8 cellular contexts compared by ENCODE assay signal in the genomic region with DNA sequence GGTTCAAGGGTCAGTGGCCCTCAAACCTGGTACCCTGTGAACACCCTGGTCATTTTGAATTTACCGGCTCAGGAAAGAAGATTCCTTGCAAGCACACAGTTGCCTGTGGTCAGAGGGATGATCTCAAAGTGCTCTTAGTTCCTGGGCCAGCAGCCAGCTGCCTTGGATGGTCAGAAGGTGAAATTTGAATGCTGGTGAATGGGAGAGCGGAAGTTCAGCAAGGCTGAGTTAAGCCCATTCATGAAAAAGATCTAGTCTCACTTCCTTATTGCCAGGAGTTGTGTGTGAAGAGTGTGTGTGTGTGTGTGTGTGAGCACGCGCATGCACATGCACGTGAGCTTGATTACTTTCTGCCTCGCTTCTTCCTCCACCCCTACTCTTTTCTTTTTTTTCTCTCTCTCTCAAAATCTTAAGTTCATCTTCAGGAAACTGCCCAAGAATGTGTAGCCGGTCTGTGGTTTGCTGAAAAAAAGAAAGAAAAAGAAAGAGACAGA.
DNase-seq lines count a peak whose midpoint lies in the region; ATAC-seq and TF ChIP-seq lines count a peak whose summit lies in the region.

No MANE protein-coding gene starts in this region.

- H3K9me3 ChIP-seq in MG63 (no peaks in the 10 kb centered on the region), body of pancreas (no peaks in the 10 kb centered on the region), mucosa of descending colon (no peaks in the 10 kb centered on the region)

- H3K27me3 ChIP-seq in MG63 (peaks cover 7% of the 10 kb centered on the region; the same call in 1 of the 2 replicates), body of pancreas (no peaks in the 10 kb centered on the region)

- H3K36me3 ChIP-seq in MG63 (no peaks in the 10 kb centered on the region), body of pancreas (replicated peaks in 1 of 2; ENCODE audit: insufficient read depth in 1 of 2, low read depth in 2 of 2) (no peaks in the 10 kb centered on the region), mucosa of descending colon (ENCODE audit: low read depth) (no peaks in the 10 kb centered on the region)

- H3K27ac ChIP-seq in body of pancreas, result no peak overlapping the region

- ATAC-seq in GM21723 (IDR thresholded peaks at IDR 0.05; ENCODE audit: unreplicated experiment), result peak; percentile 45
- peak; percentile 12 for ATAC-seq in body of pancreas
- peak; percentile 89 for ATAC-seq in mucosa of descending colon

- no peaks in the 10 kb centered on the region for H3K4me1 ChIP-seq in body of pancreas
- H3K4me1 ChIP-seq in mucosa of descending colon (ENCODE audit: low read depth), result peaks cover 35% of the 10 kb centered on the region

- WGBS in body of pancreas, 2 donors, result 42 to 59% methylated on average over 7 of the region's 7 CpGs

- H3K4me3 ChIP-seq in MG63, result no peak overlapping the region
- H3K4me3 ChIP-seq in body of pancreas, result no peak overlapping the region
- no peak overlapping the region for H3K4me3 ChIP-seq in mucosa of descending colon

- TF ChIP-seq POLR2A in body of pancreas (IDR thresholded peaks at IDR 0.05), result no peak

- in situ Hi-C loops in GM13977 (cut with MboI; ENCODE audit: low pct_unique_long_range_greater_than_20kb, low sequenced_read_pairs, unreplicated experiment), result no loop called here

- DNase-seq in GM13977 (ENCODE audit: low spot score), result peak; percentile 30
- peak; percentile 73 for DNase-seq in MG63
- DNase-seq in body of pancreas, result peak in 2 of 4 donors; percentile 38 to 53
- DNase-seq in mucosa of descending colon, result peak; percentile 82 to 88 (median 82)
- no peak for DNase-seq in middle frontal gyrus (ENCODE audit: extremely low spot score, low spot score)
- no peak for DNase-seq in posterior cingulate gyrus
- DNase-seq in NCI-H146 (lab: John Stamatoyannopoulos, UW), result no peak

- TF ChIP-seq CTCF in GM13977 (IDR thresholded peaks at IDR 0.05; ENCODE audit: extremely low read depth, insufficient read depth, missing control alignments) (no peak), body of pancreas (IDR thresholded peaks at IDR 0.05) (no peak), mucosa of descending colon (IDR thresholded peaks at IDR 0.05) (no peak)

- intact Hi-C loops in body of pancreas (cut with DNase I), result no loop called here
- intact Hi-C loops in mucosa of descending colon (cut with DNase I, micrococcal nuclease), result no loop called here
- intact Hi-C loops in posterior cingulate gyrus (cut with DNase I), result no loop called here

Comparison
In these comparisons a context has a peak if more than half of its experiments do, and no peak if none do; other contexts are left out.
1. DNase-seq: peak in GM13977 (single experiment), MG63 (single experiment) and mucosa of descending colon (3 of 3); none in middle frontal gyrus (single experiment), posterior cingulate gyrus (0 of 10) and NCI-H146 (single experiment).
2. ATAC-seq: peak in every context shown above with its lines; median percentile 89 in mucosa of descending colon; 45 in GM21723; 12 in body of pancreas.